Comparison of ENCODE assay signal across 16 cellular contexts in the genomic region with DNA sequence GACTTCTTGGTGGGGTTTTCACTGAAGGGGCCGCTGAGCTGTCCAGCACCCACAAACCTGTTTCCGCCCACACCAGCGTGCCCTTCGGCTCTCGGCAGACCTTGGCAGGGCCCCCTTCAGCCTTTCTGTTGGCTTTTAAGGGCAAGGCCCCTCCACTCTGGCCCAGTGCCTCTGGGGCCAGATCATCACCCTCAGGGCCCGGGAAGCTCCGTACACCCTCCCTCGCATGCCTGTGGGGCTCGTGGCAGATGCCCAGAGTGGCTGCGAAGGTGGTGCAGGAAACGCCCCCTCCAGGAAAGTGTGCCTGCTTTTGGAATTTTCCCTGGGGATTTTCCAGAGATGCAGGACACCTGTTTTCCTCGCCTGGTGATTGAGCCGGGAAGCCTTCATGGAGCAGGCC. TPM values are rescaled to one million over a fixed set of nuclear protein-coding genes. Genes with fewer than 3 reads are reported as not detected.
DNase-seq lines count a peak whose midpoint lies in the region; ATAC-seq and TF ChIP-seq lines count a peak whose summit lies in the region.
"Had no signal": no experiment of that assay in that cellular context is flagged by ENCODE, and none has a peak within 500 bp of the region (broad histone marks: within the 10 kb centered on the region; RNA-seq: fewer than 3 reads in every experiment).

No MANE protein-coding gene starts in this region.

- no peak overlapping the region for H3K9ac ChIP-seq in liver (ENCODE audit: low read depth in 1 of 2, low read length in 2 of 2)

- peaks cover 9% of the 10 kb centered on the region for H3K4me1 Mint-ChIP-seq in progenitor cell of endocrine pancreas (ENCODE audit: low read depth)

- H3K4me3 Mint-ChIP-seq in progenitor cell of endocrine pancreas (ENCODE audit: low read depth): no peak overlapping the region
- H3K4me3 Mint-ChIP-seq: CD14-positive monocyte; CD8-positive, alpha-beta T cell had no signal

- no peaks in the 10 kb centered on the region for H3K27me3 ChIP-seq in liver (ENCODE audit: control insufficient read depth in 4 of 4, insufficient read depth in 4 of 4, low read length in 3 of 4)

- H3K4me1 ChIP-seq in liver (ENCODE audit: control insufficient read depth in 4 of 4, insufficient read depth in 4 of 4, low read length in 3 of 4): peaks cover 29 to 78% (median 69%) of the 10 kb centered on the region in 4 donors

- H3K36me3 ChIP-seq in liver (ENCODE audit: control insufficient read depth in 4 of 4, insufficient read depth in 3 of 4, low read depth in 1 of 4, low read length in 3 of 4): no peaks in the 10 kb centered on the region

- no peaks in the 10 kb centered on the region for H3K9me3 Mint-ChIP-seq in progenitor cell of endocrine pancreas (ENCODE audit: low read depth)
- H3K9me3 Mint-ChIP-seq: CD8-positive, alpha-beta T cell had no signal

- no peak for TF ChIP-seq RAD21 in liver (IDR thresholded peaks at IDR 0.05)

- WGBS in liver: 47% methylated on average over 13 of the region's 13 CpGs

- no peak overlapping the region for H3K4me3 ChIP-seq in liver (ENCODE audit: low read depth in 1 of 3, low read length in 3 of 3)
- no peak overlapping the region for H3K4me3 ChIP-seq in coronary artery
- H3K4me3 ChIP-seq: A549, K562 had no signal

- no peak for ATAC-seq in HG02798 (IDR thresholded peaks at IDR 0.05; ENCODE audit: poor library complexity, unreplicated experiment)
- ATAC-seq: A549; CD8-positive, alpha-beta T cell; K562 had no signal

- TF ChIP-seq CTCF in RWPE1 (conservative IDR thresholded peaks at IDR 0.05; ENCODE audit: low read depth) (no peak), liver (IDR thresholded peaks at IDR 0.05; ENCODE audit: low read depth, low read length, missing input control) (no peak), progenitor cell of endocrine pancreas (IDR thresholded peaks at IDR 0.05; ENCODE audit: unreplicated experiment) (no peak), coronary artery (IDR thresholded peaks at IDR 0.05) (no peak)

- no peaks in the 10 kb centered on the region for H3K27me3 Mint-ChIP-seq in progenitor cell of endocrine pancreas

- H3K36me3 Mint-ChIP-seq in progenitor cell of endocrine pancreas (ENCODE audit: insufficient read depth): no peaks in the 10 kb centered on the region

- DNase-seq in RWPE1 (ENCODE audit: low spot score) (no peak), progenitor cell of endocrine pancreas (ENCODE audit: low spot score, unreplicated experiment) (no peak), NCI-H146 treated with DMSO at 0.1 percent for 48 hours (lab: John Stamatoyannopoulos, UW; ENCODE audit: unreplicated experiment) (no peak), coronary artery (ENCODE audit: low spot score) (no peak)
- no peak for DNase-seq in activated CD4-positive, alpha-beta T cell treated with anti-CD3 and anti-CD28 coated beads, Interleukin-2, amount 50 U/mL, for 1 hour
- DNase-seq: Calu3; CD8-positive, alpha-beta T cell; DMS 273 treated with DMSO at 0.1 percent for 48 hours had no signal

- H3K27ac Mint-ChIP-seq in progenitor cell of endocrine pancreas: peak overlapping the region; percentile 64
- H3K27ac Mint-ChIP-seq: CD14-positive monocyte; CD8-positive, alpha-beta T cell had no signal

- CTCF ChIA-PET in RWPE1 (lab: Yijun Ruan, JAX): interaction anchor here (0.6 kb wide), 1 partner anchor 79 kb away, joined by 3 read pairs; no protein-coding TSS in a partner anchor

- POLR2A ChIA-PET in RWPE1 (lab: Yijun Ruan, JAX; ENCODE audit: low non-redundant PET): no interaction called here

- H3K9me3 ChIP-seq in liver (ENCODE audit: control insufficient read depth in 4 of 4, low read length in 3 of 4): no peaks in the 10 kb centered on the region
- H3K9me3 ChIP-seq: A549 had no signal

- H3K27ac ChIP-seq in RWPE1 (peak overlapping the region; percentile 11; the same call in 1 of the 2 replicates), liver (ENCODE audit: low read depth in 1 of 2, low read length in 2 of 2) (peak overlapping the region; percentile 56 to 74), coronary artery (no peak overlapping the region)
- H3K27ac ChIP-seq: A549 had no signal

TF ChIP-seq in liver, 16 proteins besides CTCF, POLR2A, EP300 and RAD21:
- TF ChIP-seq JUND (IDR thresholded peaks at IDR 0.05) (no peak), FOXA1 (IDR thresholded peaks at IDR 0.05) (no peak), HNF4G (IDR thresholded peaks at IDR 0.05) (no peak), RXRA (IDR thresholded peaks at IDR 0.05) (no peak), GABPA (IDR thresholded peaks at IDR 0.05 in 1 of 2, conservative IDR thresholded peaks at IDR 0.05 in 1 of 2) (no peak), TAF1 (conservative IDR thresholded peaks at IDR 0.05) (no peak), HNF4A (conservative IDR thresholded peaks at IDR 0.05) (no peak), EGR1 (IDR thresholded peaks at IDR 0.05; ENCODE audit: low read depth in 2 of 2) (no peak), FOXA2 (IDR thresholded peaks at IDR 0.05) (no peak), NR2F2 (IDR thresholded peaks at IDR 0.05) (no peak), YY1 (IDR thresholded peaks at IDR 0.05) (no peak), SP1 (IDR thresholded peaks at IDR 0.05) (no peak)
- TF ChIP-seq, protein P1, sequence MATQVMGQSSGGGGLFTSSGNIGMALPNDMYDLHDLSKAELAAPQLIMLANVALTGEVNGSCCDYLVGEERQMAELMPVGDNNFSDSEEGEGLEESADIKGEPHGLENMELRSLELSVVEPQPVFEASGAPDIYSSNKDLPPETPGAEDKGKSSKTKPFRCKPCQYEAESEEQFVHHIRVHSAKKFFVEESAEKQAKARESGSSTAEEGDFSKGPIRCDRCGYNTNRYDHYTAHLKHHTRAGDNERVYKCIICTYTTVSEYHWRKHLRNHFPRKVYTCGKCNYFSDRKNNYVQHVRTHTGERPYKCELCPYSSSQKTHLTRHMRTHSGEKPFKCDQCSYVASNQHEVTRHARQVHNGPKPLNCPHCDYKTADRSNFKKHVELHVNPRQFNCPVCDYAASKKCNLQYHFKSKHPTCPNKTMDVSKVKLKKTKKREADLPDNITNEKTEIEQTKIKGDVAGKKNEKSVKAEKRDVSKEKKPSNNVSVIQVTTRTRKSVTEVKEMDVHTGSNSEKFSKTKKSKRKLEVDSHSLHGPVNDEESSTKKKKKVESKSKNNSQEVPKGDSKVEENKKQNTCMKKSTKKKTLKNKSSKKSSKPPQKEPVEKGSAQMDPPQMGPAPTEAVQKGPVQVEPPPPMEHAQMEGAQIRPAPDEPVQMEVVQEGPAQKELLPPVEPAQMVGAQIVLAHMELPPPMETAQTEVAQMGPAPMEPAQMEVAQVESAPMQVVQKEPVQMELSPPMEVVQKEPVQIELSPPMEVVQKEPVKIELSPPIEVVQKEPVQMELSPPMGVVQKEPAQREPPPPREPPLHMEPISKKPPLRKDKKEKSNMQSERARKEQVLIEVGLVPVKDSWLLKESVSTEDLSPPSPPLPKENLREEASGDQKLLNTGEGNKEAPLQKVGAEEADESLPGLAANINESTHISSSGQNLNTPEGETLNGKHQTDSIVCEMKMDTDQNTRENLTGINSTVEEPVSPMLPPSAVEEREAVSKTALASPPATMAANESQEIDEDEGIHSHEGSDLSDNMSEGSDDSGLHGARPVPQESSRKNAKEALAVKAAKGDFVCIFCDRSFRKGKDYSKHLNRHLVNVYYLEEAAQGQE (IDR thresholded peaks at IDR 0.05): no peak
- TF ChIP-seq, protein P2, sequence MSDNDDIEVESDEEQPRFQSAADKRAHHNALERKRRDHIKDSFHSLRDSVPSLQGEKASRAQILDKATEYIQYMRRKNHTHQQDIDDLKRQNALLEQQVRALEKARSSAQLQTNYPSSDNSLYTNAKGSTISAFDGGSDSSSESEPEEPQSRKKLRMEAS (IDR thresholded peaks at IDR 0.05): no peak
- TF ChIP-seq, protein P3, sequence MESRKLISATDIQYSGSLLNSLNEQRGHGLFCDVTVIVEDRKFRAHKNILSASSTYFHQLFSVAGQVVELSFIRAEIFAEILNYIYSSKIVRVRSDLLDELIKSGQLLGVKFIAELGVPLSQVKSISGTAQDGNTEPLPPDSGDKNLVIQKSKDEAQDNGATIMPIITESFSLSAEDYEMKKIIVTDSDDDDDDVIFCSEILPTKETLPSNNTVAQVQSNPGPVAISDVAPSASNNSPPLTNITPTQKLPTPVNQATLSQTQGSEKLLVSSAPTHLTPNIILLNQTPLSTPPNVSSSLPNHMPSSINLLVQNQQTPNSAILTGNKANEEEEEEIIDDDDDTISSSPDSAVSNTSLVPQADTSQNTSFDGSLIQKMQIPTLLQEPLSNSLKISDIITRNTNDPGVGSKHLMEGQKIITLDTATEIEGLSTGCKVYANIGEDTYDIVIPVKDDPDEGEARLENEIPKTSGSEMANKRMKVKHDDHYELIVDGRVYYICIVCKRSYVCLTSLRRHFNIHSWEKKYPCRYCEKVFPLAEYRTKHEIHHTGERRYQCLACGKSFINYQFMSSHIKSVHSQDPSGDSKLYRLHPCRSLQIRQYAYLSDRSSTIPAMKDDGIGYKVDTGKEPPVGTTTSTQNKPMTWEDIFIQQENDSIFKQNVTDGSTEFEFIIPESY (IDR thresholded peaks at IDR 0.05): no peak
- TF ChIP-seq, protein P4, sequence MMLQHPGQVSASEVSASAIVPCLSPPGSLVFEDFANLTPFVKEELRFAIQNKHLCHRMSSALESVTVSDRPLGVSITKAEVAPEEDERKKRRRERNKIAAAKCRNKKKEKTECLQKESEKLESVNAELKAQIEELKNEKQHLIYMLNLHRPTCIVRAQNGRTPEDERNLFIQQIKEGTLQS (IDR thresholded peaks at IDR 0.05): no peak

RNA-seq across cellular contexts. Expression of a gene that starts 7.0 kb away (rescaled TPM):
- 10 to 100 TPM; 15.9 to 25.7 TPM for total RNA-seq in liver
- 10 to 100 TPM; 26.7 to 39.9 TPM for polyA plus RNA-seq in liver
- total RNA-seq in progenitor cell of endocrine pancreas: 15.2 and 16.9 TPM in 2 replicates

RNA-seq across cellular contexts. Expression of a gene that starts 18.8 kb away (rescaled TPM):
- total RNA-seq in liver (not detected), progenitor cell of endocrine pancreas (not detected in 2 replicates)
- not detected for polyA plus RNA-seq in liver
- total RNA-seq: Calu3; CD8-positive, alpha-beta T cell; Daoy; K562 had no signal
- polyA plus RNA-seq: AG04450, BJ, CD14-positive monocyte, K562 had no signal

RNA-seq across cellular contexts. Expression of a gene that starts 49.9 kb away (rescaled TPM):
- total RNA-seq in liver: 100 to 1,000 TPM in 1 of 2 donors, 10 to 100 TPM in 1; 67.8 to 255 TPM
- polyA plus RNA-seq in liver: 10 to 100 TPM; 25.1 to 70.4 TPM
- total RNA-seq in progenitor cell of endocrine pancreas: 35.0 and 37.1 TPM in 2 replicates

Comparison
In these comparisons a context has a peak if more than half of its experiments do, and no peak if none do; other contexts are left out.
1. H3K27ac ChIP-seq: peak in RWPE1 (single experiment) and liver (2 of 2); none in coronary artery (0 of 2).